In genomic region chr5:136079195-136079985, GRCh38 we compare ENCODE assay signal across 9 cellular contexts. TPM values are rescaled to one million over a fixed set of nuclear protein-coding genes. Genes with fewer than 3 reads are reported as not detected.
DNase-seq lines count a peak whose midpoint lies in the region; ATAC-seq and TF ChIP-seq lines count a peak whose summit lies in the region.
"Had no signal": no experiment of that assay in that cellular context is flagged by ENCODE, and none has a peak within 500 bp of the region (broad histone marks: within the 10 kb centered on the region; RNA-seq: fewer than 3 reads in every experiment).

No MANE protein-coding gene starts in this region.

- TF ChIP-seq CTCF in activated B cell treated with CpG ODN at 0.5 μM for 24 hours (IDR thresholded peaks at IDR 0.05) = no peak
- TF ChIP-seq CTCF in hepatocyte (IDR thresholded peaks at IDR 0.05; ENCODE audit: poor library complexity) = no peak
- no peak for TF ChIP-seq CTCF in dorsolateral prefrontal cortex (IDR thresholded peaks at IDR 0.05 in 54 of 56, conservative IDR thresholded peaks at IDR 0.05 in 2 of 56; ENCODE audit: low read depth in 1 of 56, partially characterized antibody in 56 of 56)
- TF ChIP-seq CTCF in RWPE1 (conservative IDR thresholded peaks at IDR 0.05; ENCODE audit: low read depth) = no peak

- H2AFZ ChIP-seq in hepatocyte = peak overlapping the region; percentile 25

- H3K9me3 ChIP-seq in hepatocyte (ENCODE audit: low read depth) = no peaks in the 10 kb centered on the region

- H4K20me1 ChIP-seq in hepatocyte (ENCODE audit: insufficient read depth, poor library complexity, severe bottlenecking) = no peaks in the 10 kb centered on the region

- 70% methylated on average over 25 of the region's 25 CpGs for WGBS in hepatocyte (ENCODE audit: low lambda C conversion rate, missing lambda C conversion rate)

- H3K27me3 ChIP-seq in hepatocyte = no peaks in the 10 kb centered on the region
- peaks cover 0 to 46% (median 10%) of the 10 kb centered on the region in 45 donors for H3K27me3 ChIP-seq in dorsolateral prefrontal cortex

- H3K27ac ChIP-seq in hepatocyte (peak overlapping the region; percentile 5), dorsolateral prefrontal cortex (no peak overlapping the region), RWPE1 (no peak overlapping the region)

- intact Hi-C loops in activated B cell treated with CpG ODN at 0.5 μM for 24 hours (cut with micrococcal nuclease) (no loop called here), dorsolateral prefrontal cortex (cut with DNase I) (loop anchor here in 1 of 2 donors (10.0 kb wide), 1 partner anchor 135 kb away; no protein-coding TSS in a partner anchor)

- H3K36me3 ChIP-seq in hepatocyte (replicated peaks; ENCODE audit: insufficient read depth, low read depth) = no peaks in the 10 kb centered on the region

- no peak for ATAC-seq in activated B cell treated with CpG ODN at 0.5 μM for 24 hours (ENCODE audit: low read depth)
- ATAC-seq in stimulated activated memory B cell treated with anti-CD40 and anti-IgM and Interleukin-4, amounts not matched to agents 10 μg/mL and 1 μg/mL and 100 μg/mL, for 72 hours = no peak
- ATAC-seq in HG03442 (IDR thresholded peaks at IDR 0.05; ENCODE audit: unreplicated experiment) = no peak

- no peaks in the 10 kb centered on the region for H3K9me3 Mint-ChIP-seq in activated CD4-positive, alpha-beta T cell treated with anti-CD3 and anti-CD28 coated beads, Interleukin-2, amount 10 ng/mL, durations not matched to agents 7 days and 5 days
- H3K9me3 Mint-ChIP-seq in activated B cell treated with CpG ODN at 0.5 μM for 24 hours = no peaks in the 10 kb centered on the region
- H3K9me3 Mint-ChIP-seq in stimulated activated memory B cell treated with anti-CD40 and anti-IgM and Interleukin-4, amounts not matched to agents 10 μg/mL and 1 μg/mL and 100 μg/mL, for 72 hours = no peaks in the 10 kb centered on the region

- peak overlapping the region; percentile 73 for H3K4me2 ChIP-seq in hepatocyte

- H3K4me3 ChIP-seq in hepatocyte = no peak overlapping the region
- peak overlapping the region in 21 of 59 donors; percentile 22 to 71 (median 58) for H3K4me3 ChIP-seq in dorsolateral prefrontal cortex

- peak overlapping the region; percentile 22 for H3K4me3 Mint-ChIP-seq in activated CD4-positive, alpha-beta T cell treated with anti-CD3 and anti-CD28 coated beads, Interleukin-2, amount 10 ng/mL, durations not matched to agents 7 days and 5 days
- peak overlapping the region; percentile 77 for H3K4me3 Mint-ChIP-seq in activated B cell treated with CpG ODN at 0.5 μM for 24 hours
- H3K4me3 Mint-ChIP-seq in stimulated activated memory B cell treated with anti-CD40 and anti-IgM and Interleukin-4, amounts not matched to agents 10 μg/mL and 1 μg/mL and 100 μg/mL, for 72 hours = peak overlapping the region; percentile 78

- DNase-seq in activated CD4-positive, alpha-beta T cell treated with anti-CD3 and anti-CD28 coated beads, Interleukin-2, amount 10 ng/mL, durations not matched to agents 7 days and 5 days = no peak
- no peak for DNase-seq in activated CD4-positive, alpha-beta T cell treated with anti-CD3 and anti-CD28 coated beads for 1 hour
- DNase-seq in activated B cell treated with CpG ODN at 0.5 μM for 24 hours (no peak), hepatocyte (ENCODE audit: low spot score) (no peak), dorsolateral prefrontal cortex (no peak), RWPE1 (ENCODE audit: low spot score) (no peak)
- DNase-seq: left colon had no signal

- CTCF ChIA-PET in activated CD4-positive, alpha-beta T cell treated with anti-CD3 and anti-CD28 coated beads, Interleukin-2, amount 10 ng/mL, durations not matched to agents 7 days and 5 days (lab: Charles Lee) = no interaction called here
- CTCF ChIA-PET in activated B cell treated with CpG ODN at 0.5 μM for 24 hours (lab: Charles Lee) = no interaction called here
- CTCF ChIA-PET in RWPE1 (lab: Yijun Ruan, JAX) = interaction anchor here (0.6 kb wide), 1 partner anchor 94 kb away, joined by 3 read pairs; no protein-coding TSS in a partner anchor

- H3K36me3 Mint-ChIP-seq in activated CD4-positive, alpha-beta T cell treated with anti-CD3 and anti-CD28 coated beads, Interleukin-2, amount 10 ng/mL, durations not matched to agents 7 days and 5 days (ENCODE audit: low read depth) = peaks cover 2% of the 10 kb centered on the region
- H3K36me3 Mint-ChIP-seq in activated B cell treated with CpG ODN at 0.5 μM for 24 hours (ENCODE audit: low read depth) = no peaks in the 10 kb centered on the region
- H3K36me3 Mint-ChIP-seq in stimulated activated memory B cell treated with anti-CD40 and anti-IgM and Interleukin-4, amounts not matched to agents 10 μg/mL and 1 μg/mL and 100 μg/mL, for 72 hours = no peaks in the 10 kb centered on the region

- H3K4me1 ChIP-seq in hepatocyte (ENCODE audit: insufficient read depth) = peaks cover 11% of the 10 kb centered on the region

- no peaks in the 10 kb centered on the region for H3K9me2 ChIP-seq in hepatocyte (replicated peaks; ENCODE audit: insufficient read depth)

- POLR2A ChIA-PET in activated CD4-positive, alpha-beta T cell treated with anti-CD3 and anti-CD28 coated beads, Interleukin-2, amount 10 ng/mL, durations not matched to agents 7 days and 5 days (lab: Charles Lee) = no interaction called here
- POLR2A ChIA-PET in activated B cell treated with CpG ODN at 0.5 μM for 24 hours (lab: Charles Lee) = no interaction called here
- POLR2A ChIA-PET in RWPE1 (lab: Yijun Ruan, JAX; ENCODE audit: low non-redundant PET) = no interaction called here

- H3K27me3 Mint-ChIP-seq in activated CD4-positive, alpha-beta T cell treated with anti-CD3 and anti-CD28 coated beads, Interleukin-2, amount 10 ng/mL, durations not matched to agents 7 days and 5 days = peaks cover 41% of the 10 kb centered on the region
- peaks cover 26% of the 10 kb centered on the region for H3K27me3 Mint-ChIP-seq in activated B cell treated with CpG ODN at 0.5 μM for 24 hours
- peaks cover 43% of the 10 kb centered on the region for H3K27me3 Mint-ChIP-seq in stimulated activated memory B cell treated with anti-CD40 and anti-IgM and Interleukin-4, amounts not matched to agents 10 μg/mL and 1 μg/mL and 100 μg/mL, for 72 hours

- H3K4me1 Mint-ChIP-seq in activated CD4-positive, alpha-beta T cell treated with anti-CD3 and anti-CD28 coated beads, Interleukin-2, amount 10 ng/mL, durations not matched to agents 7 days and 5 days = no peaks in the 10 kb centered on the region
- H3K4me1 Mint-ChIP-seq in activated B cell treated with CpG ODN at 0.5 μM for 24 hours = peaks cover 15% of the 10 kb centered on the region
- H3K4me1 Mint-ChIP-seq in stimulated activated memory B cell treated with anti-CD40 and anti-IgM and Interleukin-4, amounts not matched to agents 10 μg/mL and 1 μg/mL and 100 μg/mL, for 72 hours = peaks cover 8% of the 10 kb centered on the region

- no peak overlapping the region for H3K27ac Mint-ChIP-seq in activated CD4-positive, alpha-beta T cell treated with anti-CD3 and anti-CD28 coated beads, Interleukin-2, amount 10 ng/mL, durations not matched to agents 7 days and 5 days
- no peak overlapping the region for H3K27ac Mint-ChIP-seq in activated B cell treated with CpG ODN at 0.5 μM for 24 hours
- peak overlapping the region; percentile 29 for H3K27ac Mint-ChIP-seq in stimulated activated memory B cell treated with anti-CD40 and anti-IgM and Interleukin-4, amounts not matched to agents 10 μg/mL and 1 μg/mL and 100 μg/mL, for 72 hours

- no peaks in the 10 kb centered on the region for H3K79me2 ChIP-seq in hepatocyte

RNA-seq across cellular contexts. Expression of gene TGFBI, which starts 50.6 kb away (rescaled TPM):
- total RNA-seq in activated CD4-positive, alpha-beta T cell treated with anti-CD3 and anti-CD28 coated beads, Interleukin-2, amount 10 ng/mL, durations not matched to agents 7 days and 5 days = under 1 TPM; 0.10 to 0.27 TPM
- total RNA-seq in activated B cell treated with CpG ODN at 0.5 μM for 24 hours = 1.1 and 1.3 TPM in 2 replicates
- total RNA-seq in hepatocyte = 316 and 401 TPM in 2 replicates
- polyA plus RNA-seq in hepatocyte = 396 and 509 TPM in 2 replicates
- 10 to 100 TPM in 24 of 120 experiments, 1 to 10 TPM in 96; 1.4 to 68.6 (median 6.2) TPM for total RNA-seq in dorsolateral prefrontal cortex

RNA-seq across cellular contexts. Expression of gene SMAD5, which starts 53.3 kb away (rescaled TPM):
- 1 to 10 TPM; 8.6 to 9.3 TPM for total RNA-seq in activated CD4-positive, alpha-beta T cell treated with anti-CD3 and anti-CD28 coated beads, Interleukin-2, amount 10 ng/mL, durations not matched to agents 7 days and 5 days
- 28.4 and 30.4 TPM in 2 replicates for total RNA-seq in activated B cell treated with CpG ODN at 0.5 μM for 24 hours
- 67.4 and 68.8 TPM in 2 replicates for total RNA-seq in hepatocyte
- polyA plus RNA-seq in hepatocyte = 24.1 and 34.4 TPM in 2 replicates
- 100 to 1,000 TPM in 1 of 120 experiments, 10 to 100 TPM in 119; 45.2 to 109 (median 65.1) TPM for total RNA-seq in dorsolateral prefrontal cortex

Comparison
In these comparisons a context has a peak if more than half of its experiments do, and no peak if none do; other contexts are left out.
1. H3K4me3 Mint-ChIP-seq: peak in every context shown above with its lines; median percentile 78 in stimulated activated memory B cell treated with anti-CD40 and anti-IgM and Interleukin-4, amounts not matched to agents 10 μg/mL and 1 μg/mL and 100 μg/mL, for 72 hours; 77 in activated B cell treated with CpG ODN at 0.5 μM for 24 hours; 22 in activated CD4-positive, alpha-beta T cell treated with anti-CD3 and anti-CD28 coated beads, Interleukin-2, amount 10 ng/mL, durations not matched to agents 7 days and 5 days.